In the genomic region with DNA sequence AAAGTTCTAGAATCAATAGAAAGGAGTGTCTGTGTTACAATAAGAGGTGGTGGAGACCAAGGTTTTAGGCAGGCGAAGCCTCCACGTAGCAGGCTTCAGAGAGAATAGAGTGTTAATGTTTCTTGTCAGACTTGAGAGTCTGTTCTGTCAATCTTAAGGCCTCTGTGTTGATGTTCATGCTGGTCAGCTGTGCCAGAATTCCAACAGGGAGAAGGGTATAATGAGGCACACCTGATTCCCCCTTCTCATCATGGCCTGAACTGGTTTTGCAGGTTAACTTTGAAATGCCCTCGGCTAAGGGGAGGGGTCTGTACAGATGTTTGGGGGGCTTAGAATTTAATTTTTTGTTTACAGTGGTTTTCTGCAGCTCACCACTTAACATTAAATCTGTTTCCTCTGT, we compare ENCODE assay signal across 1 cellular context.
TF ChIP-seq lines count a peak whose summit lies in the region.

No MANE protein-coding gene starts in this region.

TF ChIP-seq in GM23338, 12 proteins besides CTCF, POLR2A, EP300 and RAD21 (continued from another document):
- TF ChIP-seq JUNB (IDR thresholded peaks at IDR 0.05; ENCODE audit: unreplicated experiment) (no peak), EZH2 (IDR thresholded peaks at IDR 0.05; ENCODE audit: low read depth, unreplicated experiment) (no peak)
